2 cellular contexts compared by ENCODE assay signal in the genomic region with DNA sequence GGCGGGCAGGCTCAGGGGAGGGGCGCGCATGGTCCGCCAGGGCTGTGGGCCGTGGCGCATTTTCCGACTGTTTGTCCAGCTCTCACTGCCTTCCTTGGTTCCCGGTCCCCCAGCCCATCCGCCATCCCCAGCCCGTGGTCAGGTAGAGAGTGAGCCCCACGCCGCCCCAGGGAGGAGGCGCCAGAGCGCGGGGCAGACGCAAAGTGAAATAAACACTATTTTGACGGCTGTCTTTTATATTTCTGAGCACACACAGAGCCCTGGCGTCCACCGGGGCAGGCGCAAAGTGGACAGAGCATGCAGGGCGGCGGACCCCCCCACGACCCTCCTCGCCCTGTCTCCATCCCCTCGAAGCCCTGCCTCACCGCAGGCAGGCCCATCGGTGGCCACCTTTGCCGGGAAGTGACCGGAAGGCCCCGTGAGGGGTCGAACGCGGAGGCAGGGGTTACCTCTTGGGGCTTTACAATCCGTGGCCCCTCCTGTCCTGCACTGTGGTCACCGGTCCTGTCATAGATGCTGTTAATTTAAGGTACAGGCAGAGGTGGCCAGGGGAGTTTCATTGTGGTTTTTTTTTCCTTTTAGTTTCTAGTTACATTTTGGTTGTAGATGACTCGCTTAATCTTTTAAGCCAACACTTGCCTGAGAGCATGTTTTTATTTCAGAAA.
TF ChIP-seq lines count a peak whose summit lies in the region.

No MANE protein-coding gene starts in this region.

TF ChIP-seq in HepG2, 621 proteins besides CTCF, POLR2A, EP300 and RAD21:
- TF ChIP-seq ZNF282 (IDR thresholded peaks at IDR 0.05; ENCODE audit: partially characterized antibody): no peak
- no peak for TF ChIP-seq KDM3A (CRISPR knock-in tag; IDR thresholded peaks at IDR 0.05; ENCODE audit: low read depth)
- TF ChIP-seq, protein P1, sequence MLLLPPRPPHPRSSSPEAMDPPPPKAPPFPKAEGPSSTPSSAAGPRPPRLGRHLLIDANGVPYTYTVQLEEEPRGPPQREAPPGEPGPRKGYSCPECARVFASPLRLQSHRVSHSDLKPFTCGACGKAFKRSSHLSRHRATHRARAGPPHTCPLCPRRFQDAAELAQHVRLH (CRISPR knock-in tag; IDR thresholded peaks at IDR 0.05; ENCODE audit: borderline replicate concordance, low read depth): no peak
- TF ChIP-seq, protein P2, sequence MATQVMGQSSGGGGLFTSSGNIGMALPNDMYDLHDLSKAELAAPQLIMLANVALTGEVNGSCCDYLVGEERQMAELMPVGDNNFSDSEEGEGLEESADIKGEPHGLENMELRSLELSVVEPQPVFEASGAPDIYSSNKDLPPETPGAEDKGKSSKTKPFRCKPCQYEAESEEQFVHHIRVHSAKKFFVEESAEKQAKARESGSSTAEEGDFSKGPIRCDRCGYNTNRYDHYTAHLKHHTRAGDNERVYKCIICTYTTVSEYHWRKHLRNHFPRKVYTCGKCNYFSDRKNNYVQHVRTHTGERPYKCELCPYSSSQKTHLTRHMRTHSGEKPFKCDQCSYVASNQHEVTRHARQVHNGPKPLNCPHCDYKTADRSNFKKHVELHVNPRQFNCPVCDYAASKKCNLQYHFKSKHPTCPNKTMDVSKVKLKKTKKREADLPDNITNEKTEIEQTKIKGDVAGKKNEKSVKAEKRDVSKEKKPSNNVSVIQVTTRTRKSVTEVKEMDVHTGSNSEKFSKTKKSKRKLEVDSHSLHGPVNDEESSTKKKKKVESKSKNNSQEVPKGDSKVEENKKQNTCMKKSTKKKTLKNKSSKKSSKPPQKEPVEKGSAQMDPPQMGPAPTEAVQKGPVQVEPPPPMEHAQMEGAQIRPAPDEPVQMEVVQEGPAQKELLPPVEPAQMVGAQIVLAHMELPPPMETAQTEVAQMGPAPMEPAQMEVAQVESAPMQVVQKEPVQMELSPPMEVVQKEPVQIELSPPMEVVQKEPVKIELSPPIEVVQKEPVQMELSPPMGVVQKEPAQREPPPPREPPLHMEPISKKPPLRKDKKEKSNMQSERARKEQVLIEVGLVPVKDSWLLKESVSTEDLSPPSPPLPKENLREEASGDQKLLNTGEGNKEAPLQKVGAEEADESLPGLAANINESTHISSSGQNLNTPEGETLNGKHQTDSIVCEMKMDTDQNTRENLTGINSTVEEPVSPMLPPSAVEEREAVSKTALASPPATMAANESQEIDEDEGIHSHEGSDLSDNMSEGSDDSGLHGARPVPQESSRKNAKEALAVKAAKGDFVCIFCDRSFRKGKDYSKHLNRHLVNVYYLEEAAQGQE (IDR thresholded peaks at IDR 0.05; ENCODE audit: borderline replicate concordance in 1 of 2, low read depth in 1 of 2, low read length in 2 of 2): no peak
- TF ChIP-seq KAT2B (IDR thresholded peaks at IDR 0.05; ENCODE audit: borderline replicate concordance, low read depth, low read length): no peak
- peak; percentile 47; the same call in 1 of the 2 replicates for TF ChIP-seq POLR2G (IDR thresholded peaks at IDR 0.05; ENCODE audit: low read depth, low read length)
- TF ChIP-seq CAMTA2 (CRISPR knock-in tag; IDR thresholded peaks at IDR 0.05; ENCODE audit: borderline replicate concordance): no peak
- TF ChIP-seq AGO2 (optimal IDR thresholded peaks at IDR 0.05; ENCODE audit: low read depth, low read length): peak; percentile 90
- no peak for TF ChIP-seq TIGD3 (CRISPR knock-in tag; IDR thresholded peaks at IDR 0.05; ENCODE audit: borderline replicate concordance)
- TF ChIP-seq POLR2AphosphoS2 (IDR thresholded peaks at IDR 0.05; ENCODE audit: low read depth, low read length): no peak
- TF ChIP-seq, protein P3, sequence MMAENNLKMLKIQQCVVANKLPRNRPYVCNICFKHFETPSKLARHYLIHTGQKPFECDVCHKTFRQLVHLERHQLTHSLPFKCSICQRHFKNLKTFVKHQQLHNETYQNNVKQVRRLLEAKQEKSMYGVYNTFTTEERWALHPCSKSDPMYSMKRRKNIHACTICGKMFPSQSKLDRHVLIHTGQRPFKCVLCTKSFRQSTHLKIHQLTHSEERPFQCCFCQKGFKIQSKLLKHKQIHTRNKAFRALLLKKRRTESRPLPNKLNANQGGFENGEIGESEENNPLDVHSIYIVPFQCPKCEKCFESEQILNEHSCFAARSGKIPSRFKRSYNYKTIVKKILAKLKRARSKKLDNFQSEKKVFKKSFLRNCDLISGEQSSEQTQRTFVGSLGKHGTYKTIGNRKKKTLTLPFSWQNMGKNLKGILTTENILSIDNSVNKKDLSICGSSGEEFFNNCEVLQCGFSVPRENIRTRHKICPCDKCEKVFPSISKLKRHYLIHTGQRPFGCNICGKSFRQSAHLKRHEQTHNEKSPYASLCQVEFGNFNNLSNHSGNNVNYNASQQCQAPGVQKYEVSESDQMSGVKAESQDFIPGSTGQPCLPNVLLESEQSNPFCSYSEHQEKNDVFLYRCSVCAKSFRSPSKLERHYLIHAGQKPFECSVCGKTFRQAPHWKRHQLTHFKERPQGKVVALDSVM (CRISPR knock-in tag; IDR thresholded peaks at IDR 0.05): no peak
- no peak for TF ChIP-seq ZNF577 (CRISPR knock-in tag; IDR thresholded peaks at IDR 0.05; ENCODE audit: borderline replicate concordance, low read depth)
- no peak for TF ChIP-seq ETV6 (CRISPR knock-in tag; conservative IDR thresholded peaks at IDR 0.05)
- TF ChIP-seq ZNF782 (CRISPR knock-in tag; IDR thresholded peaks at IDR 0.05; ENCODE audit: borderline replicate concordance): no peak
- peak; percentile 43 for TF ChIP-seq AGO1 (IDR thresholded peaks at IDR 0.05; ENCODE audit: low read depth, low read length, poor library complexity, severe bottlenecking)
- no peak for TF ChIP-seq MIXL1 (CRISPR knock-in tag; IDR thresholded peaks at IDR 0.05)
- TF ChIP-seq IRX3 (CRISPR knock-in tag; IDR thresholded peaks at IDR 0.05; ENCODE audit: borderline replicate concordance, low read depth): no peak
- no peak for TF ChIP-seq ZNF382 (CRISPR knock-in tag; IDR thresholded peaks at IDR 0.05; ENCODE audit: borderline replicate concordance)

TF ChIP-seq in WTC11, 78 proteins besides CTCF, POLR2A, EP300 and RAD21:
- TF ChIP-seq TCF7 (CRISPR knock-in tag; IDR thresholded peaks at IDR 0.05; ENCODE audit: low read depth): no peak
- TF ChIP-seq, protein P4, sequence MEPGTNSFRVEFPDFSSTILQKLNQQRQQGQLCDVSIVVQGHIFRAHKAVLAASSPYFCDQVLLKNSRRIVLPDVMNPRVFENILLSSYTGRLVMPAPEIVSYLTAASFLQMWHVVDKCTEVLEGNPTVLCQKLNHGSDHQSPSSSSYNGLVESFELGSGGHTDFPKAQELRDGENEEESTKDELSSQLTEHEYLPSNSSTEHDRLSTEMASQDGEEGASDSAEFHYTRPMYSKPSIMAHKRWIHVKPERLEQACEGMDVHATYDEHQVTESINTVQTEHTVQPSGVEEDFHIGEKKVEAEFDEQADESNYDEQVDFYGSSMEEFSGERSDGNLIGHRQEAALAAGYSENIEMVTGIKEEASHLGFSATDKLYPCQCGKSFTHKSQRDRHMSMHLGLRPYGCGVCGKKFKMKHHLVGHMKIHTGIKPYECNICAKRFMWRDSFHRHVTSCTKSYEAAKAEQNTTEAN (CRISPR knock-in tag; IDR thresholded peaks at IDR 0.05): no peak
TF ChIP-seq in WTC11: peak in this region for 0.
